In genomic region chr3:125014570-125015179, GRCh38 we compare ENCODE assay signal across 23 cellular contexts.
"Had no signal": no experiment of that assay in that cellular context is flagged by ENCODE, and none has a peak within 500 bp of the region (broad histone marks: within the 10 kb centered on the region; RNA-seq: fewer than 3 reads in every experiment).

No MANE protein-coding gene starts in this region.

- H3K27ac Mint-ChIP-seq: activated naive CD8-positive, alpha-beta T cell; stimulated activated naive CD8-positive, alpha-beta T cell treated with anti-CD3 and anti-CD28 coated beads, Interleukin-15, amount 100 ng/mL, for 72 hours had no signal

- H3K9me3 ChIP-seq: body of pancreas, neutrophil, upper lobe of left lung had no signal

- H3K9me3 Mint-ChIP-seq: effector memory CD8-positive, alpha-beta T cell; naive thymus-derived CD8-positive, alpha-beta T cell; stimulated activated naive CD8-positive, alpha-beta T cell treated with anti-CD3 and anti-CD28 coated beads, Interleukin-15, amount 100 ng/mL, for 72 hours had no signal

- H3K27ac ChIP-seq: body of pancreas, coronary artery, neutrophil, skin epidermis, VCaP had no signal

- H3K36me3 ChIP-seq: neutrophil had no signal

- H3K27me3 Mint-ChIP-seq: activated naive CD8-positive, alpha-beta T cell; effector memory CD8-positive, alpha-beta T cell; naive thymus-derived CD8-positive, alpha-beta T cell; stimulated activated naive CD8-positive, alpha-beta T cell treated with anti-CD3 and anti-CD28 coated beads, Interleukin-15, amount 100 ng/mL, for 72 hours had no signal

- H3K4me3 Mint-ChIP-seq: activated naive CD8-positive, alpha-beta T cell; effector memory CD8-positive, alpha-beta T cell; naive thymus-derived CD8-positive, alpha-beta T cell; stimulated activated naive CD8-positive, alpha-beta T cell treated with anti-CD3 and anti-CD28 coated beads, Interleukin-15, amount 100 ng/mL, for 72 hours had no signal

- DNase-seq: activated CD4-positive, alpha-beta T cell treated with anti-CD3 and anti-CD28 coated beads for 48 hours; activated CD4-positive, alpha-beta T cell treated with anti-CD3 and anti-CD28 coated beads, Interleukin-2, amount 50 U/mL, for 48 hours; activated CD8-positive, alpha-beta memory T cell treated with anti-CD3 and anti-CD28 coated beads for 24 hours; activated effector memory CD4-positive, alpha-beta T cell treated with Interleukin-2 at 50 U/mL for 16 hours; activated naive CD4-positive, alpha-beta T cell treated with Interleukin-2 at 50 U/mL for 16 hours; aorta; body of pancreas; effector memory CD8-positive, alpha-beta T cell; head of caudate nucleus; naive thymus-derived CD8-positive, alpha-beta T cell; stimulated activated CD4-positive, alpha-beta T cell treated with anti-CD3 and anti-CD28 coated beads, Interleukin-12 subunit alpha, Interleukin-12 subunit beta, amount 100 ng/mL, for 4 hours; stimulated activated CD4-positive, alpha-beta T cell treated with anti-CD3 and anti-CD28 coated beads, Interleukin-4, amount 100 ng/mL, for 1 hour; stimulated activated naive CD8-positive, alpha-beta T cell treated with anti-CD3 and anti-CD28 coated beads, Interleukin-15, amount 100 ng/mL, for 72 hours; substantia nigra; T-helper 9 cell had no signal

- H3K27me3 ChIP-seq: body of pancreas, neutrophil, upper lobe of left lung had no signal

- H3K4me3 ChIP-seq: body of pancreas, coronary artery, skin epidermis, upper lobe of left lung had no signal

- ATAC-seq: activated CD4-positive, CD25-positive, alpha-beta regulatory T cell treated with anti-CD3 and anti-CD28 coated beads, Interleukin-2, amount 50 U/mL, for 24 hours; body of pancreas; effector memory CD8-positive, alpha-beta T cell; naive thymus-derived CD8-positive, alpha-beta T cell; sciatic nerve; stimulated activated naive CD8-positive, alpha-beta T cell treated with anti-CD3 and anti-CD28 coated beads, Interleukin-15, amount 100 ng/mL, for 72 hours had no signal
